1 cellular context compared by ENCODE assay signal in genomic region chr3:51985063-51985462, GRCh38.
TF ChIP-seq lines count a peak whose summit lies in the region.

No MANE protein-coding gene starts in this region.

TF ChIP-seq in WTC11, 78 proteins besides CTCF, POLR2A, EP300 and RAD21 (continued from another document):
- no peak for TF ChIP-seq ZNF281 (CRISPR knock-in tag; IDR thresholded peaks at IDR 0.05)
- TF ChIP-seq MAX (CRISPR knock-in tag; IDR thresholded peaks at IDR 0.05) = no peak
- TF ChIP-seq ATF3 (CRISPR knock-in tag; conservative IDR thresholded peaks at IDR 0.05) = no peak
- TF ChIP-seq ATF2 (CRISPR knock-in tag; IDR thresholded peaks at IDR 0.05; ENCODE audit: borderline replicate concordance, low read depth) = no peak
- TF ChIP-seq RELA (CRISPR knock-in tag; IDR thresholded peaks at IDR 0.05; ENCODE audit: borderline replicate concordance) = no peak
- no peak for TF ChIP-seq ZNF423 (CRISPR knock-in tag; IDR thresholded peaks at IDR 0.05)
- no peak for TF ChIP-seq SMAD3 (CRISPR knock-in tag; IDR thresholded peaks at IDR 0.05; ENCODE audit: borderline replicate concordance)
- TF ChIP-seq NFYB (CRISPR knock-in tag; conservative IDR thresholded peaks at IDR 0.05; ENCODE audit: low read depth) = no peak
- no peak for TF ChIP-seq SP1 (CRISPR knock-in tag; conservative IDR thresholded peaks at IDR 0.05)
